In the genomic region with DNA sequence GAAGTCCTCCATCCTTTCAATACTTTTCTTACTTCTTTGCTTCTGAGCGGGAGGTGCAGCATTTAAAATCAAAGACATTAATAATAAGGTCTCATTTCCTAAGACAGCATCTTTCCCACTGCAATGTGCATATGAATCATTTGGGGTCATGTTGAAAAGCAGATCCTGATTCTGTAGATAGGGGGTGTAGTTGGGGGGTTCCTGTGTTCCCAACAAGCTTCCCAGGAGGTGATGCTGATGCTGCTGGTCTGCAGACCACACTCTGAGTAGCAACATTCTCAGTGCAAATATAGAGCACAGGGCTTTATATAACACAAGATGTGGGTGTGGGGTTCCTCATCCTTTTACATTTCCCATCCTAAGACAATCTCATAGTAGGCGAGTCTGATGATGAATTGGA, we compare ENCODE assay signal across 11 cellular contexts.
"Had no signal": no experiment of that assay in that cellular context is flagged by ENCODE, and none has a peak within 500 bp of the region (broad histone marks: within the 10 kb centered on the region; RNA-seq: fewer than 3 reads in every experiment).

No MANE protein-coding gene starts in this region.

- H3K9me3 ChIP-seq: tibial nerve had no signal

- H3K27ac ChIP-seq: parathyroid adenoma, tibial nerve had no signal

- H3K36me3 ChIP-seq: tibial nerve had no signal

- H3K79me2 ChIP-seq: parathyroid adenoma had no signal

- DNase-seq: activated CD4-positive, alpha-beta T cell treated with anti-CD3 and anti-CD28 coated beads for 1 hour; activated CD4-positive, alpha-beta T cell treated with anti-CD3 and anti-CD28 coated beads, Interleukin-2, amount 50 U/mL, for 4 hours; activated naive CD4-positive, alpha-beta T cell; activated naive CD8-positive, alpha-beta T cell treated with anti-CD3 and anti-CD28 coated beads, Interleukin-2, amount 10 ng/mL, durations not matched to agents 7 days and 5 days; activated T-cell treated with anti-CD3 and anti-CD28 coated beads for 4 hours; aorta; naive B cell had no signal

- H3K4me3 ChIP-seq: lung, tibial nerve had no signal

- H3K27me3 ChIP-seq: tibial nerve had no signal

- H3K9ac ChIP-seq: parathyroid adenoma had no signal

- ATAC-seq: stimulated activated memory B cell treated with anti-CD40 and anti-IgM and Interleukin-4, amounts not matched to agents 10 μg/mL and 1 μg/mL and 100 μg/mL, for 72 hours had no signal

- H3K4me1 ChIP-seq: parathyroid adenoma, tibial nerve had no signal

- H2AFZ ChIP-seq: parathyroid adenoma had no signal
